15 cellular contexts compared by ENCODE assay signal in genomic region chr13:112395022-112395421, GRCh38. TPM values are rescaled to one million over a fixed set of nuclear protein-coding genes. Genes with fewer than 3 reads are reported as not detected.
"Had no signal": no experiment of that assay in that cellular context is flagged by ENCODE, and none has a peak within 500 bp of the region (broad histone marks: within the 10 kb centered on the region; RNA-seq: fewer than 3 reads in every experiment).

No MANE protein-coding gene starts in this region.

RNA-seq across cellular contexts. Expression of gene SPACA7, which starts 18.9 kb away (rescaled TPM):
- total RNA-seq: activated CD4-positive, alpha-beta T cell treated with anti-CD3 and anti-CD28 coated beads, Interleukin-2, amount 10 ng/mL, durations not matched to agents 24 days and 14 days; activated T-helper 1 cell treated with anti-CD3 and anti-CD28 coated beads, Interleukin-12 subunit alpha, Interleukin-12 subunit beta, Interleukin-2, Interleukin-4 antibody, amounts not matched to agents 30 ng/mL and 10 ng/mL and 1 ng/mL, durations not matched to agents 14 hours and 24 hours and 36 hours; bronchial epithelial cell; chondrocyte; dermis blood vessel endothelial cell; lower leg skin; mesenteric fat pad; osteocyte; psoas muscle; T-helper 17 cell; thoracic aorta; ureter; WTC11 had no signal
- polyA plus RNA-seq: aorta, neural cell, psoas muscle had no signal
